1 cellular context compared by ENCODE assay signal in genomic region chr10:69364232-69364631, GRCh38.
TF ChIP-seq lines count a peak whose summit lies in the region.

No MANE protein-coding gene starts in this region.

TF ChIP-seq in IMR-90, 13 proteins besides CTCF, POLR2A, EP300 and RAD21:
- TF ChIP-seq FOS (IDR thresholded peaks at IDR 0.05; ENCODE audit: low read depth, low read length) (no peak), RCOR1 (IDR thresholded peaks at IDR 0.05; ENCODE audit: insufficient replicate concordance, low read length) (no peak), CEBPB (IDR thresholded peaks at IDR 0.05; ENCODE audit: low read depth, low read length) (no peak), ELK1 (IDR thresholded peaks at IDR 0.05; ENCODE audit: borderline replicate concordance, low read depth, low read length) (no peak), SMC3 (IDR thresholded peaks at IDR 0.05; ENCODE audit: low read depth, low read length) (no peak), MXI1 (IDR thresholded peaks at IDR 0.05; ENCODE audit: borderline replicate concordance, low read depth, low read length) (no peak), BHLHE40 (IDR thresholded peaks at IDR 0.05; ENCODE audit: low read depth, low read length) (no peak), RFX5 (IDR thresholded peaks at IDR 0.05; ENCODE audit: low read depth, low read length) (no peak), MAZ (IDR thresholded peaks at IDR 0.05; ENCODE audit: borderline replicate concordance, low read depth, low read length) (no peak), NFE2L2 (IDR thresholded peaks at IDR 0.05; ENCODE audit: low read depth, low read length) (no peak), MAFK (IDR thresholded peaks at IDR 0.05; ENCODE audit: low read depth, low read length) (no peak), USF2 (IDR thresholded peaks at IDR 0.05; ENCODE audit: low read depth, low read length) (no peak), CHD1 (IDR thresholded peaks at IDR 0.05; ENCODE audit: low read depth, low read length) (no peak)
